13 cellular contexts compared by ENCODE assay signal in the genomic region with DNA sequence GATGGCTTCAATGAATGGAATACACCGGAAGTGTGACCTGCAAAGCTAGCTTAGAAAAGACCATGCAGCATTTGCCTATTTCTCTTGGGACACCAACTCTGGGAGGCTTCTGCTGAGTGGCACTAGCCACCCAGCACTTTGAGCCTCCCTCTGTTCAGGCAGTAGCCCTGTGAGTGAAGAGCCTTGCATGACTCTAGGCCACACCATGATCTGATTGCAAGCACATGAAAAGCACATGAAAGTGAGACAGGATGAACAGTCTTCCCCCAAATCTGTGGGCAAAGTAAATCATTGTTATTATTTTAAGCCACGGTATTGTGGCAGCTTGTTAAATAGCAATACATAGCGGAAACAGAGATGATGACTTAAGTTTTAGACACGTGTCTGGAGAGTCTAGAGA. TPM values are rescaled to one million over a fixed set of nuclear protein-coding genes. Genes with fewer than 3 reads are reported as not detected.
DNase-seq lines count a peak whose midpoint lies in the region; ATAC-seq lines count a peak whose summit lies in the region.
"Had no signal": no experiment of that assay in that cellular context is flagged by ENCODE, and none has a peak within 500 bp of the region (broad histone marks: within the 10 kb centered on the region; RNA-seq: fewer than 3 reads in every experiment).

No MANE protein-coding gene starts in this region.

- peaks cover 4% of the 10 kb centered on the region for H3K27me3 Mint-ChIP-seq in CD4-positive, CD25-positive, alpha-beta regulatory T cell
- H3K27me3 Mint-ChIP-seq in activated T-helper 17 cell treated with anti-CD3 and anti-CD28 coated beads, Interleukin-2, amount 50 U/mL, for 72 hours: no peaks in the 10 kb centered on the region
- H3K27me3 Mint-ChIP-seq: stimulated activated naive B cell treated with anti-CD40 and anti-IgM and Interleukin-4, amounts not matched to agents 10 μg/mL and 1 μg/mL and 100 μg/mL, for 72 hours had no signal

- peak overlapping the region; percentile 99 for H3K4me3 ChIP-seq in CD4-positive, CD25-positive, alpha-beta regulatory T cell (ENCODE audit: low read depth, low read length)

- H3K36me3 ChIP-seq in CD4-positive, CD25-positive, alpha-beta regulatory T cell (ENCODE audit: control insufficient read depth, insufficient read depth, low read length): peaks cover 12% of the 10 kb centered on the region

- peak; percentile 32 to 39 for ATAC-seq in CD4-positive, CD25-positive, alpha-beta regulatory T cell (ENCODE audit: low read depth in 2 of 2)
- peak; percentile 48 for ATAC-seq in GM18909 (IDR thresholded peaks at IDR 0.05; ENCODE audit: poor library complexity, unreplicated experiment)
- peak; percentile 43 for ATAC-seq in HG03175 (IDR thresholded peaks at IDR 0.05; ENCODE audit: unreplicated experiment)
- peak; percentile 43 for ATAC-seq in activated T-helper 17 cell treated with anti-CD3 and anti-CD28 coated beads, Interleukin-2, amount 50 U/mL, for 72 hours (replicated peaks)
- no peak for ATAC-seq in HG02884 (IDR thresholded peaks at IDR 0.05; ENCODE audit: unreplicated experiment)

- no peaks in the 10 kb centered on the region for H3K27me3 ChIP-seq in CD4-positive, CD25-positive, alpha-beta regulatory T cell (ENCODE audit: control insufficient read depth, insufficient read depth, low read length)

- DNase-seq in CD4-positive, CD25-positive, alpha-beta regulatory T cell: peak in 2 of 3 donors; percentile 53 to 72
- DNase-seq in NCI-H2107 (lab: John Stamatoyannopoulos, UW): no peak
- no peak for DNase-seq in NOMO-1 treated with DMSO at 0.1 percent for 48 hours (lab: John Stamatoyannopoulos, UW; ENCODE audit: unreplicated experiment)
- no peak for DNase-seq in mesenteric fat pad (ENCODE audit: low spot score)
- DNase-seq: H7; islet precursor cell; right cardiac atrium; stimulated activated naive B cell treated with anti-CD40 and anti-IgM and Interleukin-4, amounts not matched to agents 10 μg/mL and 1 μg/mL and 100 μg/mL, for 72 hours had no signal

- no peak overlapping the region for H3K27ac Mint-ChIP-seq in CD4-positive, CD25-positive, alpha-beta regulatory T cell
- no peak overlapping the region for H3K27ac Mint-ChIP-seq in activated T-helper 17 cell treated with anti-CD3 and anti-CD28 coated beads, Interleukin-2, amount 50 U/mL, for 72 hours
- H3K27ac Mint-ChIP-seq: stimulated activated naive B cell treated with anti-CD40 and anti-IgM and Interleukin-4, amounts not matched to agents 10 μg/mL and 1 μg/mL and 100 μg/mL, for 72 hours had no signal

- no peaks in the 10 kb centered on the region for H3K9me3 Mint-ChIP-seq in CD4-positive, CD25-positive, alpha-beta regulatory T cell
- no peaks in the 10 kb centered on the region for H3K9me3 Mint-ChIP-seq in activated T-helper 17 cell treated with anti-CD3 and anti-CD28 coated beads, Interleukin-2, amount 50 U/mL, for 72 hours
- H3K9me3 Mint-ChIP-seq: stimulated activated naive B cell treated with anti-CD40 and anti-IgM and Interleukin-4, amounts not matched to agents 10 μg/mL and 1 μg/mL and 100 μg/mL, for 72 hours had no signal

- no peak overlapping the region for H3K4me3 Mint-ChIP-seq in CD4-positive, CD25-positive, alpha-beta regulatory T cell
- H3K4me3 Mint-ChIP-seq in activated T-helper 17 cell treated with anti-CD3 and anti-CD28 coated beads, Interleukin-2, amount 50 U/mL, for 72 hours: no peak overlapping the region
- H3K4me3 Mint-ChIP-seq: stimulated activated naive B cell treated with anti-CD40 and anti-IgM and Interleukin-4, amounts not matched to agents 10 μg/mL and 1 μg/mL and 100 μg/mL, for 72 hours had no signal

- peaks cover 20% of the 10 kb centered on the region for H3K36me3 Mint-ChIP-seq in CD4-positive, CD25-positive, alpha-beta regulatory T cell
- H3K36me3 Mint-ChIP-seq in activated T-helper 17 cell treated with anti-CD3 and anti-CD28 coated beads, Interleukin-2, amount 50 U/mL, for 72 hours (ENCODE audit: low read depth): no peaks in the 10 kb centered on the region

- H3K27ac ChIP-seq in CD4-positive, CD25-positive, alpha-beta regulatory T cell (ENCODE audit: insufficient read depth, low read length, poor library complexity, severe bottlenecking): peak overlapping the region; percentile 96

- no peaks in the 10 kb centered on the region for H3K9me3 ChIP-seq in CD4-positive, CD25-positive, alpha-beta regulatory T cell (ENCODE audit: control insufficient read depth in 2 of 2, low read length in 2 of 2)

- H3K4me1 ChIP-seq in CD4-positive, CD25-positive, alpha-beta regulatory T cell (ENCODE audit: control insufficient read depth, insufficient read depth, low read length, poor library complexity, severe bottlenecking): peaks cover 83% of the 10 kb centered on the region

- peaks cover 28 to 51% (median 38%) of the 10 kb centered on the region in 4 donors for H3K4me1 Mint-ChIP-seq in CD4-positive, CD25-positive, alpha-beta regulatory T cell
- H3K4me1 Mint-ChIP-seq in activated T-helper 17 cell treated with anti-CD3 and anti-CD28 coated beads, Interleukin-2, amount 50 U/mL, for 72 hours: peaks cover 26% of the 10 kb centered on the region

RNA-seq across cellular contexts. Expression of a gene that starts 2.8 kb away (rescaled TPM):
- total RNA-seq in CD4-positive, CD25-positive, alpha-beta regulatory T cell: 290 TPM
- 100 to 1,000 TPM; 196 to 269 (median 240) TPM for polyA plus RNA-seq in CD4-positive, CD25-positive, alpha-beta regulatory T cell
- 100 to 1,000 TPM; 151 to 179 TPM for total RNA-seq in activated T-helper 17 cell treated with anti-CD3 and anti-CD28 coated beads, Interleukin-2, amount 50 U/mL, for 72 hours
- 5.3 TPM for total RNA-seq in mesenteric fat pad
- total RNA-seq: LHCN-M2 had no signal

RNA-seq across cellular contexts. Expression of a gene that starts 30.2 kb away (rescaled TPM):
- 0.76 TPM for total RNA-seq in CD4-positive, CD25-positive, alpha-beta regulatory T cell
- under 1 TPM; 0.07 to 0.88 (median 0.15) TPM for polyA plus RNA-seq in CD4-positive, CD25-positive, alpha-beta regulatory T cell
- 10 to 100 TPM in 1 of 2 donors, 1 to 10 TPM in 1; 4.5 to 15.0 TPM for total RNA-seq in activated T-helper 17 cell treated with anti-CD3 and anti-CD28 coated beads, Interleukin-2, amount 50 U/mL, for 72 hours
- 0.64 TPM for total RNA-seq in mesenteric fat pad
- total RNA-seq: LHCN-M2 had no signal

Comparison
In these comparisons a context has a peak if more than half of its experiments do, and no peak if none do; other contexts are left out.
1. DNase-seq: peak in CD4-positive, CD25-positive, alpha-beta regulatory T cell (2 of 3); none in NCI-H2107 (single experiment), NOMO-1 treated with DMSO at 0.1 percent for 48 hours (single experiment) and mesenteric fat pad (single experiment).
2. RNA of a gene that starts 2.8 kb away (total RNA-seq): 290 TPM in CD4-positive, CD25-positive, alpha-beta regulatory T cell (single experiment) and 151 to 179 TPM in activated T-helper 17 cell treated with anti-CD3 and anti-CD28 coated beads, Interleukin-2, amount 50 U/mL, for 72 hours; 5.3 TPM in mesenteric fat pad (single experiment); every median in the first group is over 10 times any median in the second.